Comparison of ENCODE assay signal across 14 cellular contexts in genomic region chr2:181895788-181896187, GRCh38. TPM values are rescaled to one million over a fixed set of nuclear protein-coding genes. Genes with fewer than 3 reads are reported as not detected.
DNase-seq lines count a peak whose midpoint lies in the region; ATAC-seq and TF ChIP-seq lines count a peak whose summit lies in the region.
"Had no signal": no experiment of that assay in that cellular context is flagged by ENCODE, and none has a peak within 500 bp of the region (broad histone marks: within the 10 kb centered on the region; RNA-seq: fewer than 3 reads in every experiment).

No MANE protein-coding gene starts in this region.

- TF ChIP-seq CTCF in fibroblast of pulmonary artery (IDR thresholded peaks at IDR 0.05; ENCODE audit: low read length, missing control alignments) (no peak), osteoblast (IDR thresholded peaks at IDR 0.05; ENCODE audit: extremely low read depth, low read depth, low read length) (no peak)

- peaks cover 53% of the 10 kb centered on the region for H3K36me3 Mint-ChIP-seq in activated CD8-positive, alpha-beta T cell treated with anti-CD3 and anti-CD28 coated beads, Interleukin-2, amount 10 ng/mL, durations not matched to agents 7 days and 5 days (ENCODE audit: low read depth)
- peaks cover 4 to 25% of the 10 kb centered on the region in 2 donors for H3K36me3 Mint-ChIP-seq in activated T-cell treated with anti-CD3 and anti-CD28 coated beads, Interleukin-2, amount 50 U/mL, for 72 hours (ENCODE audit: insufficient read depth in 2 of 2)

- peaks cover 55% of the 10 kb centered on the region for H3K4me1 Mint-ChIP-seq in activated CD8-positive, alpha-beta T cell treated with anti-CD3 and anti-CD28 coated beads, Interleukin-2, amount 10 ng/mL, durations not matched to agents 7 days and 5 days (ENCODE audit: low read depth)
- H3K4me1 Mint-ChIP-seq in activated T-cell treated with anti-CD3 and anti-CD28 coated beads, Interleukin-2, amount 50 U/mL, for 72 hours (ENCODE audit: low read depth), result peaks cover 52% of the 10 kb centered on the region

- H3K27me3 ChIP-seq in BLaER1 treated with 17β-estradiol and CSF1 and Interleukin-3, amounts not matched to agents 10 nM and 100 nM, result no peaks in the 10 kb centered on the region
- H3K27me3 ChIP-seq in osteoblast (ENCODE audit: insufficient read depth, low read length), result no peaks in the 10 kb centered on the region
- H3K27me3 ChIP-seq: adrenal gland, gastroesophageal sphincter, SJSA1 had no signal

- no peak overlapping the region for H2AFZ ChIP-seq in osteoblast (ENCODE audit: low read length)

- POLR2A ChIA-PET in activated CD8-positive, alpha-beta T cell treated with anti-CD3 and anti-CD28 coated beads, Interleukin-2, amount 10 ng/mL, durations not matched to agents 7 days and 5 days (lab: Charles Lee), result no interaction called here

- peaks cover 0 to 8% (median 0%) of the 10 kb centered on the region in 11 experiments; a peak in 2 of 22 replicates for H3K9me3 ChIP-seq in BLaER1 treated with 17β-estradiol and CSF1 and Interleukin-3, amounts not matched to agents 10 nM and 100 nM (replicated peaks in 1 of 11)
- H3K9me3 ChIP-seq in osteoblast (ENCODE audit: low read depth, low read length), result no peaks in the 10 kb centered on the region
- H3K9me3 ChIP-seq: adrenal gland, gastroesophageal sphincter, SJSA1 had no signal

- no peaks in the 10 kb centered on the region for H3K9me3 Mint-ChIP-seq in activated CD8-positive, alpha-beta T cell treated with anti-CD3 and anti-CD28 coated beads, Interleukin-2, amount 10 ng/mL, durations not matched to agents 7 days and 5 days (ENCODE audit: insufficient read depth)
- H3K9me3 Mint-ChIP-seq in activated T-cell treated with anti-CD3 and anti-CD28 coated beads, Interleukin-2, amount 50 U/mL, for 72 hours, result no peaks in the 10 kb centered on the region

- peaks cover 7 to 57% (median 34%) of the 10 kb centered on the region in 11 experiments; a peak in 15 of 22 replicates for H4K20me1 ChIP-seq in BLaER1 treated with 17β-estradiol and CSF1 and Interleukin-3, amounts not matched to agents 10 nM and 100 nM
- peaks cover 10% of the 10 kb centered on the region for H4K20me1 ChIP-seq in osteoblast (ENCODE audit: insufficient read depth, low read length)

- H3K4me2 ChIP-seq in BLaER1 treated with 17β-estradiol and CSF1 and Interleukin-3, amounts not matched to agents 10 nM and 100 nM, result peak overlapping the region in 9 of 11 experiments; percentile 3 to 92 (median 28); a peak in 10 of 22 replicates
- H3K4me2 ChIP-seq in osteoblast (ENCODE audit: insufficient read depth, low read length), result peak overlapping the region; percentile 71

- H3K4me3 Mint-ChIP-seq in activated CD8-positive, alpha-beta T cell treated with anti-CD3 and anti-CD28 coated beads, Interleukin-2, amount 10 ng/mL, durations not matched to agents 7 days and 5 days, result no peak overlapping the region
- H3K4me3 Mint-ChIP-seq in activated T-cell treated with anti-CD3 and anti-CD28 coated beads, Interleukin-2, amount 50 U/mL, for 72 hours, result no peak overlapping the region

- no peak overlapping the region; a peak in 1 of 20 replicates for H3K4me3 ChIP-seq in BLaER1 treated with 17β-estradiol and CSF1 and Interleukin-3, amounts not matched to agents 10 nM and 100 nM
- H3K4me3 ChIP-seq in fibroblast of pulmonary artery (replicated peaks; ENCODE audit: low read depth, low read length) (peak overlapping the region; percentile 90), osteoblast (ENCODE audit: insufficient read depth, low read length) (no peak overlapping the region)
- H3K4me3 ChIP-seq: SJSA1 had no signal

- no peak overlapping the region for H3K9ac ChIP-seq in BLaER1 treated with 17β-estradiol and CSF1 and Interleukin-3, amounts not matched to agents 10 nM and 100 nM

- H3K36me3 ChIP-seq in BLaER1 treated with 17β-estradiol and CSF1 and Interleukin-3, amounts not matched to agents 10 nM and 100 nM, result peaks cover 23 to 72% (median 48%) of the 10 kb centered on the region in 11 experiments
- H3K36me3 ChIP-seq in osteoblast (ENCODE audit: insufficient read depth, low read length), result peaks cover 35% of the 10 kb centered on the region

- peaks cover 2% of the 10 kb centered on the region for H3K27me3 Mint-ChIP-seq in activated CD8-positive, alpha-beta T cell treated with anti-CD3 and anti-CD28 coated beads, Interleukin-2, amount 10 ng/mL, durations not matched to agents 7 days and 5 days (ENCODE audit: low read depth)
- peaks cover 6% of the 10 kb centered on the region for H3K27me3 Mint-ChIP-seq in activated T-cell treated with anti-CD3 and anti-CD28 coated beads, Interleukin-2, amount 50 U/mL, for 72 hours (ENCODE audit: low read depth)

- no peak for ATAC-seq in activated CD8-positive, alpha-beta T cell treated with anti-CD3 and anti-CD28 coated beads, Interleukin-2, amount 10 ng/mL, durations not matched to agents 7 days and 5 days
- ATAC-seq in activated T-cell treated with anti-CD3 and anti-CD28 coated beads, Interleukin-2, amount 50 U/mL, for 72 hours (replicated peaks in 1 of 2), result no peak
- ATAC-seq: gastroesophageal sphincter had no signal

- peak; percentile 32 for DNase-seq in NCI-H69 (lab: John Stamatoyannopoulos, UW)
- DNase-seq in fibroblast of pulmonary artery (ENCODE audit: low read depth), result no peak
- no peak for DNase-seq in osteoblast (ENCODE audit: insufficient read length, low spot score, missing footprints)
- DNase-seq in activated CD8-positive, alpha-beta T cell treated with anti-CD3 and anti-CD28 coated beads, Interleukin-2, amount 10 ng/mL, durations not matched to agents 7 days and 5 days, result no peak
- no peak for DNase-seq in activated T-cell treated with anti-CD3 and anti-CD28 coated beads, Interleukin-2, amount 50 U/mL, for 72 hours
- no peak for DNase-seq in activated effector memory CD4-positive, alpha-beta T cell treated with anti-CD3 and anti-CD28 coated beads, Interleukin-2, amount 50 U/mL, for 16 hours
- no peak for DNase-seq in NCI-H1930 (lab: John Stamatoyannopoulos, UW)
- DNase-seq: activated CD4-positive, alpha-beta T cell treated with anti-CD3 and anti-CD28 coated beads, Interleukin-2, amount 50 U/mL, for 4 hours; adrenal gland; kidney glomerular epithelial cell; MV-4-11 had no signal

- peaks cover 31 to 60% (median 45%) of the 10 kb centered on the region in 10 experiments for H3K4me1 ChIP-seq in BLaER1 treated with 17β-estradiol and CSF1 and Interleukin-3, amounts not matched to agents 10 nM and 100 nM
- H3K4me1 ChIP-seq in osteoblast (ENCODE audit: insufficient read depth, low read length), result peaks cover 23% of the 10 kb centered on the region

- H3K27ac ChIP-seq in BLaER1 treated with 17β-estradiol and CSF1 and Interleukin-3, amounts not matched to agents 10 nM and 100 nM, result no peak overlapping the region
- no peak overlapping the region for H3K27ac ChIP-seq in osteoblast (ENCODE audit: low read depth, low read length)
- H3K27ac ChIP-seq: adrenal gland, SJSA1 had no signal

- peaks cover 68% of the 10 kb centered on the region for H3K79me2 ChIP-seq in osteoblast (ENCODE audit: insufficient read depth, low read length)

- no peak overlapping the region for H3K27ac Mint-ChIP-seq in activated CD8-positive, alpha-beta T cell treated with anti-CD3 and anti-CD28 coated beads, Interleukin-2, amount 10 ng/mL, durations not matched to agents 7 days and 5 days
- no peak overlapping the region for H3K27ac Mint-ChIP-seq in activated T-cell treated with anti-CD3 and anti-CD28 coated beads, Interleukin-2, amount 50 U/mL, for 72 hours

- CTCF ChIA-PET in activated CD8-positive, alpha-beta T cell treated with anti-CD3 and anti-CD28 coated beads, Interleukin-2, amount 10 ng/mL, durations not matched to agents 7 days and 5 days (lab: Charles Lee), result interaction anchor here (1.7 kb wide), 1 partner anchor 153 kb away, joined by 3 read pairs; no protein-coding TSS in a partner anchor

RNA-seq across cellular contexts. Expression of gene ITPRID2, which starts 4.3 kb away (rescaled TPM):
- 99.6 and 108 TPM in 2 replicates for total RNA-seq in osteoblast
- 10 to 100 TPM; 53.4 to 63.8 TPM for total RNA-seq in activated CD8-positive, alpha-beta T cell treated with anti-CD3 and anti-CD28 coated beads, Interleukin-2, amount 10 ng/mL, durations not matched to agents 7 days and 5 days
- 10 to 100 TPM; 52.1 to 60.1 TPM for total RNA-seq in activated T-cell treated with anti-CD3 and anti-CD28 coated beads, Interleukin-2, amount 50 U/mL, for 72 hours
